ENCODE assay signal across 21 cellular contexts in the genomic region with DNA sequence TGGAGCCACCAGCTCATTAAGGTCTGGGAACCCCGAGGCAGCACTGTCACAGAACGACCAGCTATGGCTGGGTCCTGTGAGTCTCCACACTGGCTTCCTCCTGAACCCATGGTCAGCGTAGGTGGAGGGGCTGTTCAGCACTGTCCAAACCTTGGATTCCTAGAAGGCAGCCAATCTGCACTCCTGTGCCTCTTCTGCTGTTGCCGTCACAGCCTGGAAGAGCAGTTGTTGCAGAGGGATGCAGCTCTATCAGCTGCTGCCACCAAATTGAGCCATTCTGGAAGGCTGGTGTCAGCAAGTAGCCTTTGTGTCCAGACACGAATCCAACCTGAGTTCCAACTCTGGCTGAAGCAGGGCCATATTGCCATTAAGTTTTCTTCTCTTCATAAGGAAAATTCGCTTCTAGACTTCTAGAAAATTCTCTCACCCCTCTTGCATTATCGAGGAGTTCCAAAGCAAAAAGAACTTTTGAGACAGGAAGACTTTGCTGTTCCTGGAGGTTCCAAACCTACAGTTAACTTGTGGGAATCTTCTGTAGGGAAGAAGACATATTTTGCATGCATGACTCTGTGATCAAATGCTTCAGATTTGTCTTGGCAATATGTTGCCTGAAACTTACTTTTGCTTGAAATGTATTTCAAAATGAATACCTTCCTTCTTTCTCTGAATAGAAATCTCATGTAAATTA.
"Had no signal": no experiment of that assay in that cellular context is flagged by ENCODE, and none has a peak within 500 bp of the region (broad histone marks: within the 10 kb centered on the region; RNA-seq: fewer than 3 reads in every experiment).

No MANE protein-coding gene starts in this region.

- H3K27ac ChIP-seq: KMS-11, RWPE1 had no signal

- H3K9me3 ChIP-seq: SK-N-SH had no signal

- H3K9ac ChIP-seq: KMS-11, SK-N-SH had no signal

- H3K4me2 ChIP-seq: KMS-11, SK-N-SH had no signal

- DNase-seq: IMR-90, Kasumi-1, MM.1S, NCI-H1092 treated with DMSO at 0.1 percent for 48 hours, NCI-H1436, NCI-H187, NCI-H2029, NCI-H2081 treated with DMSO at 0.1 percent for 48 hours, NCI-H2171, NCI-H226, NCI-H446, NCI-H510A, NCI-H524 treated with DMSO at 0.1 percent for 48 hours, NCI-H69, NCI-H774, PC-3, SHP77, SK-N-SH had no signal

- ATAC-seq: Panc1, PC-3 had no signal
